In genomic region chr11:59866397-59866796, GRCh38 we compare ENCODE assay signal across 15 cellular contexts. TPM values are rescaled to one million over a fixed set of nuclear protein-coding genes. Genes with fewer than 3 reads are reported as not detected.
A peak's percentile ranks its signal among the peaks of the same experiment; 100 is the strongest.
DNase-seq lines count a peak whose midpoint lies in the region; ATAC-seq and TF ChIP-seq lines count a peak whose summit lies in the region.
"Had no signal": no experiment of that assay in that cellular context is flagged by ENCODE, and none has a peak within 500 bp of the region (broad histone marks: within the 10 kb centered on the region; RNA-seq: fewer than 3 reads in every experiment).

Gene TCN1, minus strand, starts transcription at chr11:59866487. Its CDS starts 17 bp downstream, at chr11:59866470.

- H3K9me3 ChIP-seq in PC-3 (ENCODE audit: low read length) (no peaks in the 10 kb centered on the region), tibial nerve (peaks cover 0 to 7% (median 2%) of the 10 kb centered on the region in 4 donors)

- CTCF ChIA-PET in PC-3 (lab: Charles Lee) = interaction anchor here (0.6 kb wide), 1 partner anchor 53 kb away, joined by 4 read pairs; no protein-coding TSS in a partner anchor

- DNase-seq in HT1080 (ENCODE audit: low read depth) (peak; percentile 73), PC-3 (peak; percentile 93), tibial nerve (ENCODE audit: low spot score in 2 of 2) (no peak), C1 segment of cervical spinal cord (lab: John Stamatoyannopoulos, UW) (no peak), NCI-H187 (lab: John Stamatoyannopoulos, UW) (no peak), posterior vena cava (ENCODE audit: low spot score) (no peak)
- DNase-seq: activated CD8-positive, alpha-beta T cell treated with anti-CD3 and anti-CD28 coated beads for 36 hours; heart left ventricle; left cardiac atrium had no signal

- H3K4me3 ChIP-seq in PC-3 (ENCODE audit: low read length) (no peak within 1 kb of the TSS), tibial nerve (no peak within 1 kb of the TSS)
- H3K4me3 ChIP-seq: heart left ventricle had no signal

- H3K36me3 ChIP-seq in PC-3 (ENCODE audit: low read depth, low read length) = no peaks in the 10 kb centered on the region
- no peaks in the 10 kb centered on the region for H3K36me3 ChIP-seq in tibial nerve
- H3K36me3 ChIP-seq: heart left ventricle had no signal

- no peaks in the 10 kb centered on the region for H3K79me2 ChIP-seq in PC-3 (ENCODE audit: low read length)

- TF ChIP-seq CTCF in PC-3 (conservative IDR thresholded peaks at IDR 0.05; ENCODE audit: low read depth, low read length) = peak; percentile 56
- TF ChIP-seq CTCF in tibial nerve (IDR thresholded peaks at IDR 0.05) = no peak

- no TSS peak for BruUV-seq in PC-3 (replicated peaks; lab: Mats Ljungman, UMichigan)

- peak within 1 kb of the TSS; percentile 21 for H3K4me2 ChIP-seq in PC-3 (ENCODE audit: low read length)
- H3K4me2 ChIP-seq: KMS-11 had no signal

- no peaks in the 10 kb centered on the region for H4K20me1 ChIP-seq in PC-3 (ENCODE audit: low read length)

- 82 to 84% methylated on average over 3 of the region's 3 CpGs for WGBS in tibial nerve, 2 donors

- no peak for TF ChIP-seq POLR2A in tibial nerve (IDR thresholded peaks at IDR 0.05)

- POLR2A ChIA-PET in PC-3 (lab: Charles Lee; ENCODE audit: unreplicated experiment) = no interaction called here

- ATAC-seq in PC-3 (no peak), esophagus mucosa (peak; percentile 91), GM19328 (IDR thresholded peaks at IDR 0.05; ENCODE audit: unreplicated experiment) (no peak)
- ATAC-seq: activated CD8-positive, alpha-beta T cell treated with anti-CD3 and anti-CD28 coated beads for 36 hours had no signal

- H3K9me2 ChIP-seq in PC-3 (replicated peaks; ENCODE audit: low read length) = no peaks in the 10 kb centered on the region

- no peaks in the 10 kb centered on the region for H3F3A ChIP-seq in PC-3 (ENCODE audit: low read length, unreplicated experiment)

- intact Hi-C loops in PC-3 (cut with micrococcal nuclease) = no loop called here
- intact Hi-C loops in posterior vena cava (cut with DNase I) = no loop called here

- H3K27ac ChIP-seq in PC-3 (ENCODE audit: low read length) = peak within 1 kb of the TSS; percentile 91
- H3K27ac ChIP-seq in tibial nerve = peak within 1 kb of the TSS in 3 of 4 donors; percentile 10 to 85 (median 78)
- H3K27ac ChIP-seq: heart left ventricle, KMS-11 had no signal

- TF ChIP-seq EP300 in tibial nerve (IDR thresholded peaks at IDR 0.05) = no peak

- peak within 1 kb of the TSS; percentile 51 for H3K9ac ChIP-seq in PC-3 (ENCODE audit: low read length)
- H3K9ac ChIP-seq: KMS-11 had no signal

- peaks cover 29% of the 10 kb centered on the region for H3K4me1 ChIP-seq in PC-3 (ENCODE audit: insufficient read depth, low read length)
- H3K4me1 ChIP-seq in tibial nerve = peaks cover 0 to 8% (median 0%) of the 10 kb centered on the region in 4 donors
- H3K4me1 ChIP-seq: heart left ventricle had no signal

- H3K27me3 ChIP-seq in PC-3 (ENCODE audit: low read length) (no peaks in the 10 kb centered on the region), tibial nerve (no peaks in the 10 kb centered on the region)
- H3K27me3 ChIP-seq: heart left ventricle had no signal

- no peak within 1 kb of the TSS for H2AFZ ChIP-seq in PC-3 (ENCODE audit: low read length)

RNA-seq across cellular contexts. Expression of gene TCN1, which starts in this region (rescaled TPM):
- 0.30 and 4.1 TPM in 2 replicates for total RNA-seq in HT1080 (2014; rRNA removed; shearing (Covaris generic))
- polyA plus RNA-seq in HT1080 (2015; cell fraction: cytosol; rRNA removed) = 0.71 and 1.7 TPM in 2 replicates
- 1.8 and 3.2 TPM in 2 replicates for polyA plus RNA-seq in HT1080 (2015; cell fraction: nucleus; rRNA removed)
- total RNA-seq in PC-3 (2014; rRNA removed) (7.4 and 14.8 TPM in 2 replicates), esophagus mucosa (45.8 TPM), tibial nerve (not detected), posterior vena cava (not detected)
- total RNA-seq: activated CD8-positive, alpha-beta T cell treated with anti-CD3 and anti-CD28 coated beads for 36 hours; left cardiac atrium; T-helper 2 cell treated with Interferon-gamma antibody and Interleukin-4, amounts not matched to agents 100 ng/mL and 5 ng/mL, for 36 hours; temporal lobe had no signal
- polyA plus RNA-seq: neural cell had no signal

Comparison
In these comparisons a context has a peak if more than half of its experiments do, and no peak if none do; other contexts are left out.
1. DNase-seq: peak in HT1080 (single experiment) and PC-3 (single experiment); none in tibial nerve (0 of 2), C1 segment of cervical spinal cord (0 of 14), NCI-H187 (0 of 2) and posterior vena cava (single experiment).